ENCODE assay signal across 9 cellular contexts in genomic region chr15:75776075-75776443, GRCh38.
A peak's percentile ranks its signal among the peaks of the same experiment; 100 is the strongest.
DNase-seq lines count a peak whose midpoint lies in the region; TF ChIP-seq lines count a peak whose summit lies in the region.
"Had no signal": no experiment of that assay in that cellular context is flagged by ENCODE, and none has a peak within 500 bp of the region (broad histone marks: within the 10 kb centered on the region; RNA-seq: fewer than 3 reads in every experiment).

No MANE protein-coding gene starts in this region.

- no peaks in the 10 kb centered on the region for H3K9me3 Mint-ChIP-seq in Calu3 (ENCODE audit: low read depth, unreplicated experiment)
- no peaks in the 10 kb centered on the region for H3K9me3 Mint-ChIP-seq in chondrocyte (ENCODE audit: low read depth)
- H3K9me3 Mint-ChIP-seq in activated T-helper 1 cell treated with anti-CD3 and anti-CD28 coated beads, Interleukin-12 subunit alpha, Interleukin-12 subunit beta, Interleukin-2, Interleukin-4 antibody, amounts not matched to agents 30 ng/mL and 10 ng/mL and 1 ng/mL, durations not matched to agents 14 hours and 24 hours and 36 hours = no peaks in the 10 kb centered on the region

- DNase-seq in Calu3 (peak; percentile 25), HT1080 (ENCODE audit: low read depth) (peak; percentile 63), chondrocyte (ENCODE audit: low spot score) (no peak), myocyte (ENCODE audit: low read depth) (peak; percentile 12), UCSD-AML1 (lab: John Stamatoyannopoulos, UW; ENCODE audit: unreplicated experiment) (no peak), NCI-H446 treated with DMSO at 0.1 percent for 48 hours (lab: John Stamatoyannopoulos, UW) (no peak)
- no peak for DNase-seq in activated CD4-positive, CD25-positive, alpha-beta regulatory T cell (lab: John Stamatoyannopoulos, UW)
- no peak for DNase-seq in activated T-helper 1 cell treated with anti-CD3 and anti-CD28 coated beads, Interleukin-12 subunit alpha, Interleukin-12 subunit beta, Interleukin-2, Interleukin-4 antibody, amounts not matched to agents 30 ng/mL and 10 ng/mL and 1 ng/mL, durations not matched to agents 14 hours and 24 hours and 36 hours (ENCODE audit: low spot score)
- DNase-seq: NCI-H1105 treated with DMSO at 0.1 percent for 48 hours had no signal

- no TSS peak for BruUV-seq in Calu3 (replicated peaks; lab: Mats Ljungman, UMichigan)

- H3K4me3 Mint-ChIP-seq in Calu3 (ENCODE audit: low read depth, unreplicated experiment) = no peak overlapping the region
- no peak overlapping the region for H3K4me3 Mint-ChIP-seq in chondrocyte (ENCODE audit: unreplicated experiment)
- H3K4me3 Mint-ChIP-seq in activated T-helper 1 cell treated with anti-CD3 and anti-CD28 coated beads, Interleukin-12 subunit alpha, Interleukin-12 subunit beta, Interleukin-2, Interleukin-4 antibody, amounts not matched to agents 30 ng/mL and 10 ng/mL and 1 ng/mL, durations not matched to agents 14 hours and 24 hours and 36 hours = no peak overlapping the region

- peaks cover 9% of the 10 kb centered on the region for H3K4me1 Mint-ChIP-seq in Calu3 (ENCODE audit: low read depth, unreplicated experiment)
- peaks cover 34% of the 10 kb centered on the region for H3K4me1 Mint-ChIP-seq in chondrocyte (ENCODE audit: low read depth)
- peaks cover 21% of the 10 kb centered on the region for H3K4me1 Mint-ChIP-seq in activated T-helper 1 cell treated with anti-CD3 and anti-CD28 coated beads, Interleukin-12 subunit alpha, Interleukin-12 subunit beta, Interleukin-2, Interleukin-4 antibody, amounts not matched to agents 30 ng/mL and 10 ng/mL and 1 ng/mL, durations not matched to agents 14 hours and 24 hours and 36 hours (ENCODE audit: low read depth)

- H3K27me3 Mint-ChIP-seq in Calu3 (ENCODE audit: unreplicated experiment) (peaks cover 35% of the 10 kb centered on the region), chondrocyte (ENCODE audit: low read depth) (no peaks in the 10 kb centered on the region)
- peaks cover 19% of the 10 kb centered on the region for H3K27me3 Mint-ChIP-seq in activated T-helper 1 cell treated with anti-CD3 and anti-CD28 coated beads, Interleukin-12 subunit alpha, Interleukin-12 subunit beta, Interleukin-2, Interleukin-4 antibody, amounts not matched to agents 30 ng/mL and 10 ng/mL and 1 ng/mL, durations not matched to agents 14 hours and 24 hours and 36 hours (ENCODE audit: insufficient read depth)

- CTCF ChIA-PET in Calu3 (lab: Charles Lee) = no interaction called here

- H3K27ac Mint-ChIP-seq in Calu3 (ENCODE audit: unreplicated experiment) (no peak overlapping the region), chondrocyte (ENCODE audit: unreplicated experiment) (peak overlapping the region; percentile 72)
- H3K27ac Mint-ChIP-seq in activated T-helper 1 cell treated with anti-CD3 and anti-CD28 coated beads, Interleukin-12 subunit alpha, Interleukin-12 subunit beta, Interleukin-2, Interleukin-4 antibody, amounts not matched to agents 30 ng/mL and 10 ng/mL and 1 ng/mL, durations not matched to agents 14 hours and 24 hours and 36 hours = no peak overlapping the region

- TF ChIP-seq CTCF in Calu3 (IDR thresholded peaks at IDR 0.05; ENCODE audit: unreplicated experiment) = no peak
- no peak for TF ChIP-seq CTCF in chondrocyte (IDR thresholded peaks at IDR 0.05)

- H3K36me3 Mint-ChIP-seq in Calu3 (ENCODE audit: insufficient read depth, unreplicated experiment) (no peaks in the 10 kb centered on the region), chondrocyte (ENCODE audit: low read depth) (no peaks in the 10 kb centered on the region)
- H3K36me3 Mint-ChIP-seq in activated T-helper 1 cell treated with anti-CD3 and anti-CD28 coated beads, Interleukin-12 subunit alpha, Interleukin-12 subunit beta, Interleukin-2, Interleukin-4 antibody, amounts not matched to agents 30 ng/mL and 10 ng/mL and 1 ng/mL, durations not matched to agents 14 hours and 24 hours and 36 hours (ENCODE audit: low read depth) = no peaks in the 10 kb centered on the region

- intact Hi-C loops in Calu3 (cut with micrococcal nuclease; ENCODE audit: unreplicated experiment) = no loop called here
- intact Hi-C loops in activated T-helper 1 cell treated with anti-CD3 and anti-CD28 coated beads, Interleukin-12 subunit alpha, Interleukin-12 subunit beta, Interleukin-2, Interleukin-4 antibody, amounts not matched to agents 30 ng/mL and 10 ng/mL and 1 ng/mL, durations not matched to agents 14 hours and 24 hours and 36 hours (cut with micrococcal nuclease) = no loop called here

Comparison
In these comparisons a context has a peak if more than half of its experiments do, and no peak if none do; other contexts are left out.
1. DNase-seq: peak in Calu3 (single experiment), HT1080 (single experiment) and myocyte (single experiment); none in chondrocyte (single experiment), UCSD-AML1 (single experiment), NCI-H446 treated with DMSO at 0.1 percent for 48 hours (single experiment), activated CD4-positive, CD25-positive, alpha-beta regulatory T cell (0 of 4) and activated T-helper 1 cell treated with anti-CD3 and anti-CD28 coated beads, Interleukin-12 subunit alpha, Interleukin-12 subunit beta, Interleukin-2, Interleukin-4 antibody, amounts not matched to agents 30 ng/mL and 10 ng/mL and 1 ng/mL, durations not matched to agents 14 hours and 24 hours and 36 hours (single experiment).